In genomic region chr19:45200614-45201013, GRCh38 we compare ENCODE assay signal across 10 cellular contexts. TPM values are rescaled to one million over a fixed set of nuclear protein-coding genes. Genes with fewer than 3 reads are reported as not detected.
DNase-seq lines count a peak whose midpoint lies in the region; ATAC-seq and TF ChIP-seq lines count a peak whose summit lies in the region.
"Had no signal": no experiment of that assay in that cellular context is flagged by ENCODE, and none has a peak within 500 bp of the region (broad histone marks: within the 10 kb centered on the region; RNA-seq: fewer than 3 reads in every experiment).

No MANE protein-coding gene starts in this region.

- H3K9me3 Mint-ChIP-seq in activated naive CD4-positive, alpha-beta T cell treated with anti-CD3 and anti-CD28 coated beads, Interleukin-2, amount 10 ng/mL, durations not matched to agents 7 days and 5 days: no peaks in the 10 kb centered on the region
- H3K9me3 Mint-ChIP-seq in WTC11: no peaks in the 10 kb centered on the region

- H3K4me3 Mint-ChIP-seq in activated naive CD4-positive, alpha-beta T cell treated with anti-CD3 and anti-CD28 coated beads, Interleukin-2, amount 10 ng/mL, durations not matched to agents 7 days and 5 days: no peak overlapping the region
- no peak overlapping the region for H3K4me3 Mint-ChIP-seq in WTC11
- no peak overlapping the region for H3K4me3 Mint-ChIP-seq in T-helper 17 cell

- POLR2A ChIA-PET in WTC11 (lab: Charles Lee): interaction anchor here (0.6 kb wide), 1 partner anchor 57 kb away, joined by 4 read pairs; no protein-coding TSS in a partner anchor

- TF ChIP-seq CTCF in WTC11 (IDR thresholded peaks at IDR 0.05) (no peak), testis (IDR thresholded peaks at IDR 0.05) (peak in 1 of 3 experiments; percentile 38)

- H3K36me3 Mint-ChIP-seq in activated naive CD4-positive, alpha-beta T cell treated with anti-CD3 and anti-CD28 coated beads, Interleukin-2, amount 10 ng/mL, durations not matched to agents 7 days and 5 days: no peaks in the 10 kb centered on the region
- H3K36me3 Mint-ChIP-seq in WTC11 (no peaks in the 10 kb centered on the region), T-helper 17 cell (ENCODE audit: low read depth) (peaks cover 5% of the 10 kb centered on the region)

- H3K4me1 ChIP-seq in right cardiac atrium (ENCODE audit: control insufficient read depth, insufficient read depth, low read length): no peaks in the 10 kb centered on the region
- no peaks in the 10 kb centered on the region for H3K4me1 ChIP-seq in testis

- H3K4me3 ChIP-seq in right cardiac atrium (ENCODE audit: low read length) (no peak overlapping the region), testis (no peak overlapping the region)
- H3K4me3 ChIP-seq: ovary had no signal

- WGBS in right cardiac atrium: 36% methylated on average over 5 of the region's 5 CpGs
- WGBS in testis, 2 donors: 50 to 64% methylated on average over 5 of the region's 5 CpGs

- H3K4me1 Mint-ChIP-seq in activated naive CD4-positive, alpha-beta T cell treated with anti-CD3 and anti-CD28 coated beads, Interleukin-2, amount 10 ng/mL, durations not matched to agents 7 days and 5 days: no peaks in the 10 kb centered on the region
- no peaks in the 10 kb centered on the region for H3K4me1 Mint-ChIP-seq in WTC11
- H3K4me1 Mint-ChIP-seq in T-helper 17 cell: peaks cover 5% of the 10 kb centered on the region

- TF ChIP-seq POLR2A in testis (IDR thresholded peaks at IDR 0.05): no peak

- CTCF ChIA-PET in activated naive CD4-positive, alpha-beta T cell treated with anti-CD3 and anti-CD28 coated beads, Interleukin-2, amount 10 ng/mL, durations not matched to agents 7 days and 5 days (lab: Charles Lee): interaction anchor here (0.7 to 1.2 kb wide), 3 partner anchors 50 to 138 kb away, joined by 3 to 4 read pairs (median 3); no protein-coding TSS in a partner anchor
- CTCF ChIA-PET in WTC11 (lab: Charles Lee): interaction anchor here (0.5 to 3.7 kb wide), 23 partner anchors 10 to 1565 kb away, joined by 3 to 45 read pairs (median 4); partner anchors contain the start of genes BLOC1S3, CKM, MARK4 and PPP1R13L

- no peaks in the 10 kb centered on the region for H3K27me3 ChIP-seq in right cardiac atrium (ENCODE audit: control insufficient read depth, insufficient read depth)
- H3K27me3 ChIP-seq in testis: no peaks in the 10 kb centered on the region
- H3K27me3 ChIP-seq: ovary had no signal

- intact Hi-C loops in right cardiac atrium (cut with DNase I) (loop anchor here in 1 of 4 donors (5.0 kb wide), 1 partner anchor 137 kb away; no protein-coding TSS in a partner anchor), testis (cut with DNase I; ENCODE audit: low total_unique reads) (no loop called here)

- peaks cover 25% of the 10 kb centered on the region for H3K27me3 Mint-ChIP-seq in activated naive CD4-positive, alpha-beta T cell treated with anti-CD3 and anti-CD28 coated beads, Interleukin-2, amount 10 ng/mL, durations not matched to agents 7 days and 5 days
- H3K27me3 Mint-ChIP-seq in WTC11 (ENCODE audit: low read depth) (peaks cover 33% of the 10 kb centered on the region), T-helper 17 cell (no peaks in the 10 kb centered on the region)

- H3K27ac ChIP-seq in right cardiac atrium (ENCODE audit: low read length): no peak overlapping the region
- H3K27ac ChIP-seq in testis: no peak overlapping the region
- H3K27ac ChIP-seq: ovary had no signal

- H3K27ac Mint-ChIP-seq in activated naive CD4-positive, alpha-beta T cell treated with anti-CD3 and anti-CD28 coated beads, Interleukin-2, amount 10 ng/mL, durations not matched to agents 7 days and 5 days: no peak overlapping the region
- no peak overlapping the region for H3K27ac Mint-ChIP-seq in WTC11
- no peak overlapping the region for H3K27ac Mint-ChIP-seq in T-helper 17 cell

- H3K36me3 ChIP-seq in testis (ENCODE audit: low read depth, missing control alignments): no peaks in the 10 kb centered on the region
- H3K36me3 ChIP-seq: ovary had no signal

- H3K9me3 ChIP-seq in right cardiac atrium (ENCODE audit: control insufficient read depth, low read length) (no peaks in the 10 kb centered on the region), testis (no peaks in the 10 kb centered on the region), T-helper 17 cell (ENCODE audit: control insufficient read depth, low read length, poor library complexity, severe bottlenecking) (no peaks in the 10 kb centered on the region)
- H3K9me3 ChIP-seq: ovary had no signal

- ATAC-seq in WTC11 (peak; percentile 83), right cardiac atrium (peak; percentile 79 to 87), T-helper 17 cell (no peak)

- DNase-seq in activated naive CD4-positive, alpha-beta T cell treated with anti-CD3 and anti-CD28 coated beads, Interleukin-2, amount 10 ng/mL, durations not matched to agents 7 days and 5 days: peak; percentile 33
- no peak for DNase-seq in activated naive CD4-positive, alpha-beta T cell (lab: John Stamatoyannopoulos, UW)
- DNase-seq in WTC11 (ENCODE audit: low spot score) (peak; percentile 75), right cardiac atrium (peak; percentile 47 to 66 (median 53)), testis (peak; percentile 73), T-helper 17 cell (no peak), iPS-NIHi11 (ENCODE audit: low spot score) (no peak)
- DNase-seq in effector CD8-positive, alpha-beta T cell (lab: John Stamatoyannopoulos, UW): no peak
- DNase-seq: ovary, SW 1271 had no signal

TF ChIP-seq in WTC11, 78 proteins besides CTCF, POLR2A, EP300 and RAD21:
- 0 out of 2 replicates have a peak, but pooled peaks have one; percentile 18 for TF ChIP-seq SP1 (CRISPR knock-in tag; conservative IDR thresholded peaks at IDR 0.05)
- no peak for TF ChIP-seq IRF1 (CRISPR knock-in tag; IDR thresholded peaks at IDR 0.05)

RNA-seq across cellular contexts. Expression of gene BLOC1S3, which starts 22.0 kb away (rescaled TPM):
- total RNA-seq in WTC11 (2021) (9.0 to 10.8 TPM (median 10.0 TPM) in 3 replicates), right cardiac atrium (1 to 10 TPM; 3.8 to 8.2 (median 6.2) TPM), testis (10 to 100 TPM; 38.2 to 43.7 TPM), T-helper 17 cell (10 to 100 TPM; 12.9 to 15.2 TPM)
- polyA plus RNA-seq in right cardiac atrium (2.4 TPM), testis (ENCODE audit: insufficient read depth, low read depth, low replicate concordance) (14.1 TPM)

RNA-seq across cellular contexts. Expression of gene TRAPPC6A, which starts 22.6 kb away (rescaled TPM):
- total RNA-seq in WTC11 (2021) (59.7 to 75.8 TPM (median 67.1 TPM) in 3 replicates), right cardiac atrium (10 to 100 TPM; 15.2 to 19.4 (median 17.2) TPM), testis (10 to 100 TPM; 38.7 to 42.8 TPM), T-helper 17 cell (10 to 100 TPM; 47.5 to 61.2 TPM)
- polyA plus RNA-seq in right cardiac atrium (26.5 TPM), testis (ENCODE audit: insufficient read depth, low read depth, low replicate concordance) (37.0 TPM)

RNA-seq across cellular contexts. Expression of gene NKPD1, which starts 39.8 kb away (rescaled TPM):
- total RNA-seq in WTC11 (2021): 0.57 to 1.1 TPM (median 0.76 TPM) in 3 replicates
- total RNA-seq in right cardiac atrium: under 1 TPM in 1 of 4 donors, not detected in 3; 0.06 TPM
- 0.07 TPM for polyA plus RNA-seq in right cardiac atrium
- 1 to 10 TPM; 1.3 to 4.2 TPM for total RNA-seq in testis
- polyA plus RNA-seq in testis (ENCODE audit: insufficient read depth, low read depth, low replicate concordance): 1.0 TPM
- under 1 TPM; 0.57 to 0.97 TPM for total RNA-seq in T-helper 17 cell

RNA-seq across cellular contexts. Expression of gene EXOC3L2, which starts 44.6 kb away (rescaled TPM):
- total RNA-seq in WTC11 (2021) (2.7 to 3.5 TPM (median 3.1 TPM) in 3 replicates), right cardiac atrium (1 to 10 TPM; 3.4 to 5.6 (median 4.5) TPM), testis (10 to 100 TPM; 29.5 to 30.2 TPM), T-helper 17 cell (1 to 10 TPM in 1 of 2 donors, not detected in 1; 1.1 TPM)
- polyA plus RNA-seq in right cardiac atrium (2.7 TPM), testis (ENCODE audit: insufficient read depth, low read depth, low replicate concordance) (7.4 TPM)

RNA-seq across cellular contexts. Expression of gene MARK4, which starts 50.5 kb away (rescaled TPM):
- total RNA-seq in WTC11 (2021) (58.5 to 60.8 TPM (median 58.6 TPM) in 3 replicates), right cardiac atrium (10 to 100 TPM; 29.0 to 54.5 (median 40.4) TPM), testis (100 to 1,000 TPM; 197 to 200 TPM), T-helper 17 cell (10 to 100 TPM; 28.9 to 36.4 TPM)
- polyA plus RNA-seq in right cardiac atrium (21.0 TPM), testis (ENCODE audit: insufficient read depth, low read depth, low replicate concordance) (114 TPM)

Comparison
In these comparisons a context has a peak if more than half of its experiments do, and no peak if none do; other contexts are left out.
1. DNase-seq: peak in activated naive CD4-positive, alpha-beta T cell treated with anti-CD3 and anti-CD28 coated beads, Interleukin-2, amount 10 ng/mL, durations not matched to agents 7 days and 5 days (single experiment), WTC11 (single experiment), right cardiac atrium (3 of 3) and testis (single experiment); none in activated naive CD4-positive, alpha-beta T cell (0 of 4), T-helper 17 cell (0 of 3), iPS-NIHi11 (single experiment) and effector CD8-positive, alpha-beta T cell (single experiment).